15 cellular contexts compared by ENCODE assay signal in genomic region chr12:6020930-6021329, GRCh38.
DNase-seq lines count a peak whose midpoint lies in the region; ATAC-seq and TF ChIP-seq lines count a peak whose summit lies in the region.
"Had no signal": no experiment of that assay in that cellular context is flagged by ENCODE, and none has a peak within 500 bp of the region (broad histone marks: within the 10 kb centered on the region; RNA-seq: fewer than 3 reads in every experiment).

No MANE protein-coding gene starts in this region.

- no peaks in the 10 kb centered on the region for H3K27me3 ChIP-seq in Caco-2 (replicated peaks; ENCODE audit: control insufficient read depth, insufficient read depth, low read length)
- no peaks in the 10 kb centered on the region for H3K27me3 ChIP-seq in adipocyte (replicated peaks; ENCODE audit: control insufficient read depth, insufficient read depth, low read length)

- H3K9ac ChIP-seq in adipocyte (ENCODE audit: low read length), result no peak overlapping the region

- BruUV-seq in Caco-2 (replicated peaks; lab: Mats Ljungman, UMichigan), result no TSS peak

- TF ChIP-seq CTCF in Caco-2 (IDR thresholded peaks at IDR 0.05; ENCODE audit: insufficient read depth in 1 of 2, low read depth in 1 of 2, low read length in 1 of 2, severe bottlenecking in 1 of 2, unreplicated experiment in 1 of 2), result no peak
- TF ChIP-seq CTCF in nephron progenitor cell (IDR thresholded peaks at IDR 0.05), result no peak

- H3K4me1 ChIP-seq in Caco-2 (peaks cover 19% of the 10 kb centered on the region), adipocyte (ENCODE audit: control insufficient read depth, insufficient read depth, low read length) (no peaks in the 10 kb centered on the region)
- H3K4me1 ChIP-seq: left ventricle myocardium inferior had no signal

- no peak overlapping the region for H3K4me3 Mint-ChIP-seq in Caco-2 (ENCODE audit: unreplicated experiment)
- H3K4me3 Mint-ChIP-seq in nephron progenitor cell, result peak overlapping the region; percentile 26

- peaks cover 18% of the 10 kb centered on the region for H3K4me1 Mint-ChIP-seq in Caco-2 (ENCODE audit: low read depth, unreplicated experiment)
- H3K4me1 Mint-ChIP-seq in nephron progenitor cell, result peaks cover 26% of the 10 kb centered on the region

- DNase-seq in Caco-2 (peak; percentile 65 to 68), NCI-H2081 (lab: John Stamatoyannopoulos, UW) (peak; percentile 53 to 83), adipocyte (ENCODE audit: low read depth) (peak; percentile 19), nephron progenitor cell (peak; percentile 28), anterior cingulate cortex (lab: John Stamatoyannopoulos, UW) (no peak), G401 (ENCODE audit: low spot score) (no peak)
- DNase-seq: left ventricle myocardium inferior; Right ventricle myocardium superior; small intestine; stimulated activated CD4-positive, alpha-beta T cell treated with anti-CD3 and anti-CD28 coated beads, Interleukin-4, amount 100 ng/mL, for 4 hours; stimulated activated CD8-positive, alpha-beta memory T cell treated with anti-CD3 and anti-CD28 coated beads, Interleukin-4, amount 100 ng/mL, for 48 hours; substantia nigra; T-helper 1 cell had no signal

- H3K4me3 ChIP-seq in Caco-2 (ENCODE audit: low read depth, low read length) (no peak overlapping the region), adipocyte (ENCODE audit: low read length) (no peak overlapping the region)
- H3K4me3 ChIP-seq: left ventricle myocardium inferior had no signal

- H3K9me3 ChIP-seq in Caco-2 (no peaks in the 10 kb centered on the region), adipocyte (ENCODE audit: control insufficient read depth, low read length) (no peaks in the 10 kb centered on the region)
- H3K9me3 ChIP-seq: left ventricle myocardium inferior had no signal

- in situ Hi-C loops in G401 (cut with HindIII; ENCODE audit: low sequenced_read_pairs), result no loop called here

- CTCF ChIA-PET in Caco-2 (lab: Charles Lee), result interaction anchor here (1.1 kb wide), 1 partner anchor 32 kb away, joined by 8 read pairs; no protein-coding TSS in a partner anchor

- H3K27ac Mint-ChIP-seq in Caco-2 (ENCODE audit: unreplicated experiment) (peak overlapping the region; percentile 12), nephron progenitor cell (peak overlapping the region; percentile 68)

- H3K36me3 ChIP-seq in Caco-2 (ENCODE audit: control insufficient read depth, insufficient read depth, low read length) (no peaks in the 10 kb centered on the region), adipocyte (ENCODE audit: control insufficient read depth, insufficient read depth, low read length, severe bottlenecking) (no peaks in the 10 kb centered on the region)

- H3K9me3 Mint-ChIP-seq in Caco-2 (ENCODE audit: unreplicated experiment) (no peaks in the 10 kb centered on the region), nephron progenitor cell (no peaks in the 10 kb centered on the region)

- ATAC-seq in GM18502 (IDR thresholded peaks at IDR 0.05; ENCODE audit: poor library complexity, unreplicated experiment), result no peak
- no peak for ATAC-seq in HG02678 (IDR thresholded peaks at IDR 0.05; ENCODE audit: unreplicated experiment)

- POLR2A ChIA-PET in Caco-2 (lab: Charles Lee), result no interaction called here

- intact Hi-C loops in Caco-2 (cut with micrococcal nuclease; ENCODE audit: unreplicated experiment), result no loop called here

- H3K27me3 Mint-ChIP-seq in Caco-2 (ENCODE audit: insufficient read depth, unreplicated experiment) (no peaks in the 10 kb centered on the region), nephron progenitor cell (ENCODE audit: low read depth, poor library complexity) (peaks cover 7% of the 10 kb centered on the region)

- H3K36me3 Mint-ChIP-seq in Caco-2 (ENCODE audit: insufficient read depth, unreplicated experiment) (no peaks in the 10 kb centered on the region), nephron progenitor cell (ENCODE audit: low read depth) (no peaks in the 10 kb centered on the region)

Comparison
In these comparisons a context has a peak if more than half of its experiments do, and no peak if none do; other contexts are left out.
1. DNase-seq: peak in Caco-2 (2 of 2), NCI-H2081 (2 of 2), adipocyte (single experiment) and nephron progenitor cell (single experiment); none in anterior cingulate cortex (0 of 58) and G401 (single experiment).